7 cellular contexts compared by ENCODE assay signal in the genomic region with DNA sequence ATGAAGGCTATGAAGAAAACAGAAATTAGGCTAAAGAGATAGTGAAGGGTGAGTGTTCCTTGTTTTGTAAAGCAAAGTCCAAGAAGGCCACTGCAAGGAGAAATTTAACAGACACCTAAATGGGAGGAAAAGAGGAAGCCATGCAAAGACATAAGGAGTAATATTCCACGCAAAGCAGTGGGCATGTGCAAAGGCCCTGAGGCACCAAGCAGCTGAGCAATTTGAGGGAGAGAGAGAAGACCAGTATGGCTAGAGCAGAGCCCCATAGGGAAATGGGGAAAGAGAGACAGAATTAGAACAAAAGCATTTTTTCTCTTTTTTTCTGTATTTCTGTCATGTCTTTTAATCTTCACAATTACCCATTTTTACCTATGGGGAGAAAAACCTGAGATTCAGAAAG.
"Had no signal": no experiment of that assay in that cellular context is flagged by ENCODE, and none has a peak within 500 bp of the region (broad histone marks: within the 10 kb centered on the region; RNA-seq: fewer than 3 reads in every experiment).

No MANE protein-coding gene starts in this region.

- DNase-seq: GOT3, H7, KG1 had no signal

- H3K36me3 ChIP-seq: HAP-1 had no signal

- H3K4me1 ChIP-seq: HAP-1 had no signal

- ATAC-seq: HCT116, HepG2 had no signal

- H3K4me3 ChIP-seq: HAP-1 had no signal

- H3K9me3 ChIP-seq: HAP-1 had no signal

- H3K27ac ChIP-seq: HL-60 had no signal
